Comparison of ENCODE assay signal across 8 cellular contexts in the genomic region with DNA sequence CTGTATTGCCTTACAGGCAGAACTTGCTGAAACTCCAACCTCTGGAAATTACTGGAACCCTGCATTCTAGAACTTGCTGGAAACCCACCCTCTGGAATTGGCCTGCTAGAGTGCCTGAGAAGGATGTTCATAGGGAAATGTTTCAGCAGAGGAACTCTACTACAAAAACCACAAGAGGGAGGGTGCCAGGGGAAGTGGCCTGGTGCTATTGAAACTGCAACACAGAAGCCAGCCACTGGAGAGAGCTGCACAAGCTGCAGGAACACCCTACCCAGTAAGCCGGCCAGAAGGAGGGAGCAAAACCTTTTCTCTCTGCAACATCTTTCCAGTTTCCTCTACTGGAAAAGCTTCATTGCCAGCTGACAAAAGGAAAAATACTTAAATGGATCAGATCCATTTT. TPM values are rescaled to one million over a fixed set of nuclear protein-coding genes. Genes with fewer than 3 reads are reported as not detected.
DNase-seq lines count a peak whose midpoint lies in the region; ATAC-seq, FAIRE-seq and TF ChIP-seq lines count a peak whose summit lies in the region.

No MANE protein-coding gene starts in this region.

- no peak for ATAC-seq in CD4-positive, alpha-beta T cell (ENCODE audit: poor library complexity)
- ATAC-seq in GM19043 (IDR thresholded peaks at IDR 0.05; ENCODE audit: low read depth, unreplicated experiment) = peak; percentile 41
- peak; percentile 51 for ATAC-seq in HG03432 (IDR thresholded peaks at IDR 0.05; ENCODE audit: unreplicated experiment)

- no peak overlapping the region for H3K4me3 ChIP-seq in endothelial cell of umbilical vein (replicated peaks in 1 of 3; ENCODE audit: insufficient read depth in 1 of 3, low read depth in 1 of 3, low read length in 3 of 3)

- peaks cover 8% of the 10 kb centered on the region for H3K79me2 ChIP-seq in endothelial cell of umbilical vein (ENCODE audit: control insufficient read depth, insufficient read depth, low read length)

- H4K20me1 ChIP-seq in endothelial cell of umbilical vein (replicated peaks; ENCODE audit: control insufficient read depth, extremely low read depth, insufficient read depth, low read length) = no peaks in the 10 kb centered on the region

- H3K4me3 Mint-ChIP-seq in CD4-positive, alpha-beta T cell = peak overlapping the region; percentile 67

- no peak for FAIRE-seq in endothelial cell of umbilical vein (lab: Jason Lieb, UNC)

- CTCF ChIA-PET in CD4-positive, alpha-beta T cell (lab: Charles Lee) = no interaction called here
- CTCF ChIA-PET in endothelial cell of umbilical vein (lab: Charles Lee) = no interaction called here

- intact Hi-C loops in CD4-positive, alpha-beta T cell (cut with DNase I, micrococcal nuclease) = loop anchor here in 1 of 2 experiments (5.0 kb wide), 1 partner anchor 310 kb away; no protein-coding TSS in a partner anchor
- intact Hi-C loops in endothelial cell of umbilical vein (cut with micrococcal nuclease) = no loop called here

- no TSS peak for BruUV-seq in endothelial cell of umbilical vein (replicated peaks; lab: Mats Ljungman, UMichigan)

- peaks cover 24% of the 10 kb centered on the region for H3K4me1 Mint-ChIP-seq in CD4-positive, alpha-beta T cell (ENCODE audit: low read depth)

- no peaks in the 10 kb centered on the region for H3K9me3 ChIP-seq in CD4-positive, alpha-beta T cell (ENCODE audit: control insufficient read depth, low read length)
- no peaks in the 10 kb centered on the region for H3K9me3 ChIP-seq in endothelial cell of umbilical vein (replicated peaks; ENCODE audit: control insufficient read depth, insufficient read depth, low read length)

- H3K27ac ChIP-seq in CD4-positive, alpha-beta T cell (ENCODE audit: low read depth, low read length) = no peak overlapping the region
- no peak overlapping the region for H3K27ac ChIP-seq in endothelial cell of umbilical vein (ENCODE audit: insufficient read depth, low read depth, low read length)

- no peak overlapping the region for H3K4me2 ChIP-seq in endothelial cell of umbilical vein (ENCODE audit: insufficient read depth, low read length)

- no peaks in the 10 kb centered on the region for H3K9me1 ChIP-seq in endothelial cell of umbilical vein (replicated peaks; ENCODE audit: control insufficient read depth, extremely low read depth, insufficient read depth, low read length)

- TF ChIP-seq CTCF in CD4-positive, alpha-beta T cell (IDR thresholded peaks at IDR 0.05) = no peak
- TF ChIP-seq CTCF in endothelial cell of umbilical vein (IDR thresholded peaks at IDR 0.05; ENCODE audit: extremely low read depth in 1 of 2, insufficient read depth in 1 of 2, low read depth in 1 of 2, low read length in 2 of 2) = peak in 1 of 2 donors; percentile 8

- H3K9me3 Mint-ChIP-seq in CD4-positive, alpha-beta T cell = no peaks in the 10 kb centered on the region

- peaks cover 4% of the 10 kb centered on the region for H3K4me1 ChIP-seq in endothelial cell of umbilical vein (ENCODE audit: control insufficient read depth, extremely low read depth, insufficient read depth, low read length)

- peaks cover 10% of the 10 kb centered on the region for H3K27me3 Mint-ChIP-seq in CD4-positive, alpha-beta T cell

- H3K9ac ChIP-seq in endothelial cell of umbilical vein (replicated peaks; ENCODE audit: extremely low read depth, insufficient read depth, low read length) = no peak overlapping the region

- H3K36me3 ChIP-seq in endothelial cell of umbilical vein (ENCODE audit: control insufficient read depth in 2 of 2, extremely low read depth in 1 of 2, insufficient read depth in 2 of 2, low read length in 2 of 2) = no peaks in the 10 kb centered on the region

- TF ChIP-seq POLR2A in endothelial cell of umbilical vein (IDR thresholded peaks at IDR 0.05; ENCODE audit: low read depth, low read length) = no peak

- peak overlapping the region; percentile 79 for H3K27ac Mint-ChIP-seq in CD4-positive, alpha-beta T cell

- peaks cover 28% of the 10 kb centered on the region for H3K36me3 Mint-ChIP-seq in CD4-positive, alpha-beta T cell (ENCODE audit: low read depth)

- POLR2A ChIA-PET in CD4-positive, alpha-beta T cell (lab: Charles Lee) = no interaction called here
- POLR2A ChIA-PET in endothelial cell of umbilical vein (lab: Charles Lee) = no interaction called here

- dilution Hi-C loops in endothelial cell of umbilical vein (cut with MboI; ENCODE audit: extremely low pct_ligation_motif_present, low sequenced_read_pairs) = no loop called here

- DNase-seq in CD4-positive, alpha-beta T cell = peak in 9 of 10 experiments; percentile 5 to 36 (median 12)
- DNase-seq in T-helper 2 cell (peak in 3 of 5 experiments; percentile 12 to 64 (median 14)), endothelial cell of umbilical vein (ENCODE audit: low read depth, low spot score) (peak; percentile 1), ureter (ENCODE audit: low spot score) (no peak), NCI-H2196 (lab: John Stamatoyannopoulos, UW; ENCODE audit: unreplicated experiment) (no peak)
- DNase-seq in stimulated activated CD4-positive, alpha-beta T cell treated with anti-CD3 and anti-CD28 coated beads, Interleukin-15, amount 100 ng/mL, for 24 hours = peak; percentile 32

- no peaks in the 10 kb centered on the region for H3K27me3 ChIP-seq in CD4-positive, alpha-beta T cell (ENCODE audit: control insufficient read depth, insufficient read depth, low read length)
- H3K27me3 ChIP-seq in endothelial cell of umbilical vein (ENCODE audit: control insufficient read depth in 2 of 2, insufficient read depth in 2 of 2, low read length in 2 of 2) = no peaks in the 10 kb centered on the region

- H2AFZ ChIP-seq in endothelial cell of umbilical vein (ENCODE audit: low read depth, low read length) = no peak overlapping the region

TF ChIP-seq in endothelial cell of umbilical vein, 7 proteins besides CTCF, POLR2A, EP300 and RAD21:
- no peak for TF ChIP-seq FOS (IDR thresholded peaks at IDR 0.05; ENCODE audit: borderline replicate concordance, insufficient read depth, low read length)
- no peak for TF ChIP-seq JUN (IDR thresholded peaks at IDR 0.05; ENCODE audit: borderline replicate concordance, insufficient read depth, insufficient read length, low read depth)
- no peak for TF ChIP-seq GATA2 (IDR thresholded peaks at IDR 0.05; ENCODE audit: insufficient read depth, insufficient read length, low read depth, low read length)
- TF ChIP-seq POLR2AphosphoS5 (IDR thresholded peaks at IDR 0.05; ENCODE audit: insufficient read depth, low read depth, low read length) = no peak
- TF ChIP-seq, protein P1, sequence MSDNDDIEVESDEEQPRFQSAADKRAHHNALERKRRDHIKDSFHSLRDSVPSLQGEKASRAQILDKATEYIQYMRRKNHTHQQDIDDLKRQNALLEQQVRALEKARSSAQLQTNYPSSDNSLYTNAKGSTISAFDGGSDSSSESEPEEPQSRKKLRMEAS (IDR thresholded peaks at IDR 0.05; ENCODE audit: insufficient read depth, insufficient read length) = no peak
- no peak for TF ChIP-seq EZH2 (IDR thresholded peaks at IDR 0.05; ENCODE audit: borderline replicate concordance, low read depth, low read length, severe bottlenecking)
- no peak for TF ChIP-seq MYC (IDR thresholded peaks at IDR 0.05; ENCODE audit: low read depth, low read length)

RNA-seq across cellular contexts. Expression of gene BRWD3, which starts 2.5 kb away (rescaled TPM):
- 10 to 100 TPM; 40.8 to 43.0 TPM for total RNA-seq in CD4-positive, alpha-beta T cell
- 16.6 and 18.4 TPM in 2 replicates for total RNA-seq in endothelial cell of umbilical vein
- polyA plus RNA-seq in endothelial cell of umbilical vein = 5.9 and 9.3 TPM in 2 replicates
- polyA plus RNA-seq in endothelial cell of umbilical vein (2011; cell fraction: cytosol; rRNA removed) = 2.6 and 3.4 TPM in 2 replicates
- polyA plus RNA-seq in endothelial cell of umbilical vein (2011; cell fraction: nucleus; rRNA removed) = 30.7 and 43.0 TPM in 2 replicates
- polyA plus RNA-seq in endothelial cell of umbilical vein (2012) = 4.4 and 5.9 TPM in 2 replicates
- polyA minus RNA-seq in endothelial cell of umbilical vein = 48.4 and 50.0 TPM in 2 replicates
- 17.1 TPM for polyA minus RNA-seq in endothelial cell of umbilical vein (2011; cell fraction: cytosol; rRNA and poly(A)+ RNA removed)
- polyA minus RNA-seq in endothelial cell of umbilical vein (2011; cell fraction: nucleus; rRNA and poly(A)+ RNA removed) = 91.1 and 129 TPM in 2 replicates
- 27.3 TPM for total RNA-seq in ureter

Comparison
In these comparisons a context has a peak if more than half of its experiments do, and no peak if none do; other contexts are left out.
1. DNase-seq: peak in CD4-positive, alpha-beta T cell (9 of 10), T-helper 2 cell (3 of 5), endothelial cell of umbilical vein (single experiment) and stimulated activated CD4-positive, alpha-beta T cell treated with anti-CD3 and anti-CD28 coated beads, Interleukin-15, amount 100 ng/mL, for 24 hours (single experiment); none in ureter (single experiment) and NCI-H2196 (single experiment).